ENCODE assay signal across 1 cellular context in the genomic region with DNA sequence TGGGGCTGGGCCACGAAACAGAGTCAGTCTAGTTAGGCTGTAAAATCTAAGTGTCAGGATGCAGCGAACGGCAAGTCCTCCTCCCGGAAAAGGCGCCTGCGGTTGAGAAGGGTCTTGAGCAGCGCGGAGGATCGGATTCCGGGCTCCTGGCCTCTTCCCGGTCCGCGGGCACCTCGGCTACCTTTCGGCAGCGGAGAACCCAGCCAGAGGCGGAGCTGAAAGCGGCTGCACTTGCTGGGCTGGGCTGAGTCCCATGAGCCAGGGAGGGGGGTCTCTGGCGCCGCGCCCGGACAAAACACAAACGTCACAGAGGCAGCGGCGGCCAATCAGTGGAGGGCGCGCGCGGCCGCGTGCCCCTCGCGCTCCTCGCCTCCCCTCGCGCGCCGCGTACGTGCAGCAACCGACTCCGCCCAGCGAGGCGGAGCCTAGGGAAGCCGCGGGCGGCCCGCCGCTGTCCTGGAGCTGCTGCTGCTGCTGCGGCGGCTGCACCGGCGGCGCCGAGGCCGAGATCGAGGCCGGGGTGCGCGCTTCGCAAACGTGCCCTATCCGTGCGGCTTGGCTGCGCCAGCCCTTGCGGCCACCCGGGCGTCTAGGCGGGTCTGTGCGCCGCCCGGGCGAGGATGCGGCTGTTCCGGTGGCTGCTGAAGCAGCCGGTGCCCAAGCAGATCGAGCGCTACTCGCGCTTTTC.
A peak's percentile ranks its signal among the peaks of the same experiment; 100 is the strongest.
TF ChIP-seq lines count a peak whose summit lies in the region.

A gene (plus strand): TSS at position 451 of the 688 bp plus-strand sequence. CDS start 170 bp downstream, at position 621.

TF ChIP-seq in HepG2, 621 proteins besides CTCF, POLR2A, EP300 and RAD21 (continued from another document and continues in another):
- TF ChIP-seq, protein P1, sequence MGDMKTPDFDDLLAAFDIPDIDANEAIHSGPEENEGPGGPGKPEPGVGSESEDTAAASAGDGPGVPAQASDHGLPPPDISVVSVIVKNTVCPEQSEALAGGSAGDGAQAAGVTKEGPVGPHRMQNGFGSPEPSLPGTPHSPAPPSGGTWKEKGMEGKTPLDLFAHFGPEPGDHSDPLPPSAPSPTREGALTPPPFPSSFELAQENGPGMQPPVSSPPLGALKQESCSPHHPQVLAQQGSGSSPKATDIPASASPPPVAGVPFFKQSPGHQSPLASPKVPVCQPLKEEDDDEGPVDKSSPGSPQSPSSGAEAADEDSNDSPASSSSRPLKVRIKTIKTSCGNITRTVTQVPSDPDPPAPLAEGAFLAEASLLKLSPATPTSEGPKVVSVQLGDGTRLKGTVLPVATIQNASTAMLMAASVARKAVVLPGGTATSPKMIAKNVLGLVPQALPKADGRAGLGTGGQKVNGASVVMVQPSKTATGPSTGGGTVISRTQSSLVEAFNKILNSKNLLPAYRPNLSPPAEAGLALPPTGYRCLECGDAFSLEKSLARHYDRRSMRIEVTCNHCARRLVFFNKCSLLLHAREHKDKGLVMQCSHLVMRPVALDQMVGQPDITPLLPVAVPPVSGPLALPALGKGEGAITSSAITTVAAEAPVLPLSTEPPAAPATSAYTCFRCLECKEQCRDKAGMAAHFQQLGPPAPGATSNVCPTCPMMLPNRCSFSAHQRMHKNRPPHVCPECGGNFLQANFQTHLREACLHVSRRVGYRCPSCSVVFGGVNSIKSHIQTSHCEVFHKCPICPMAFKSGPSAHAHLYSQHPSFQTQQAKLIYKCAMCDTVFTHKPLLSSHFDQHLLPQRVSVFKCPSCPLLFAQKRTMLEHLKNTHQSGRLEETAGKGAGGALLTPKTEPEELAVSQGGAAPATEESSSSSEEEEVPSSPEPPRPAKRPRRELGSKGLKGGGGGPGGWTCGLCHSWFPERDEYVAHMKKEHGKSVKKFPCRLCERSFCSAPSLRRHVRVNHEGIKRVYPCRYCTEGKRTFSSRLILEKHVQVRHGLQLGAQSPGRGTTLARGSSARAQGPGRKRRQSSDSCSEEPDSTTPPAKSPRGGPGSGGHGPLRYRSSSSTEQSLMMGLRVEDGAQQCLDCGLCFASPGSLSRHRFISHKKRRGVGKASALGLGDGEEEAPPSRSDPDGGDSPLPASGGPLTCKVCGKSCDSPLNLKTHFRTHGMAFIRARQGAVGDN (CRISPR knock-in tag; IDR thresholded peaks at IDR 0.05) = peak; percentile 84
- TF ChIP-seq ZNF232 (CRISPR knock-in tag; IDR thresholded peaks at IDR 0.05; ENCODE audit: borderline replicate concordance) (no peak), ZSCAN21 (CRISPR knock-in tag; IDR thresholded peaks at IDR 0.05; ENCODE audit: borderline replicate concordance) (no peak), ATF7-NPFF (CRISPR knock-in tag; IDR thresholded peaks at IDR 0.05; ENCODE audit: low read depth) (peak; percentile 75), ESRRA (CRISPR knock-in tag; IDR thresholded peaks at IDR 0.05; ENCODE audit: low read depth) (no peak), NFKBIZ (CRISPR knock-in tag; IDR thresholded peaks at IDR 0.05) (no peak), KDM5B (CRISPR knock-in tag; IDR thresholded peaks at IDR 0.05; ENCODE audit: borderline replicate concordance) (peak; percentile 22; the same call in 1 of the 2 replicates), FOXK2 (IDR thresholded peaks at IDR 0.05) (no peak), KLF12 (CRISPR knock-in tag; IDR thresholded peaks at IDR 0.05; ENCODE audit: borderline replicate concordance) (0 out of 2 replicates have a peak, but pooled peaks have one; percentile 25), SOX5 (CRISPR knock-in tag; IDR thresholded peaks at IDR 0.05; ENCODE audit: borderline replicate concordance) (peak; percentile 27; the same call in 1 of the 2 replicates), PHF8 (CRISPR knock-in tag; IDR thresholded peaks at IDR 0.05) (peak; percentile 70), ZIK1 (CRISPR knock-in tag; IDR thresholded peaks at IDR 0.05; ENCODE audit: borderline replicate concordance, low read depth) (0 out of 2 replicates have a peak, but pooled peaks have one; percentile 62), ZFX (CRISPR knock-in tag; IDR thresholded peaks at IDR 0.05; ENCODE audit: low read depth) (peak; percentile 70), ZNF672 (CRISPR knock-in tag; IDR thresholded peaks at IDR 0.05) (no peak), ZFY (CRISPR knock-in tag; IDR thresholded peaks at IDR 0.05) (peak; percentile 78), SP5 (CRISPR knock-in tag; IDR thresholded peaks at IDR 0.05; ENCODE audit: borderline replicate concordance, low read depth) (peak; percentile 42; the same call in 1 of the 2 replicates), ZNF670 (CRISPR knock-in tag; IDR thresholded peaks at IDR 0.05; ENCODE audit: borderline replicate concordance) (peak; percentile 60; the same call in 1 of the 2 replicates), RFXAP (CRISPR knock-in tag; IDR thresholded peaks at IDR 0.05; ENCODE audit: borderline replicate concordance) (0 out of 2 replicates have a peak, but pooled peaks have one; percentile 38), FOXK1 (CRISPR knock-in tag; IDR thresholded peaks at IDR 0.05; ENCODE audit: borderline replicate concordance, low read depth) (0 out of 2 replicates have a peak, but pooled peaks have one; percentile 18), ZNF773 (CRISPR knock-in tag; IDR thresholded peaks at IDR 0.05; ENCODE audit: borderline replicate concordance) (no peak), RXRB (CRISPR knock-in tag; IDR thresholded peaks at IDR 0.05; ENCODE audit: borderline replicate concordance) (no peak), SPEN (CRISPR knock-in tag; IDR thresholded peaks at IDR 0.05; ENCODE audit: low read depth) (peak; percentile 46; the same call in 1 of the 2 replicates)
- TF ChIP-seq, protein P2, sequence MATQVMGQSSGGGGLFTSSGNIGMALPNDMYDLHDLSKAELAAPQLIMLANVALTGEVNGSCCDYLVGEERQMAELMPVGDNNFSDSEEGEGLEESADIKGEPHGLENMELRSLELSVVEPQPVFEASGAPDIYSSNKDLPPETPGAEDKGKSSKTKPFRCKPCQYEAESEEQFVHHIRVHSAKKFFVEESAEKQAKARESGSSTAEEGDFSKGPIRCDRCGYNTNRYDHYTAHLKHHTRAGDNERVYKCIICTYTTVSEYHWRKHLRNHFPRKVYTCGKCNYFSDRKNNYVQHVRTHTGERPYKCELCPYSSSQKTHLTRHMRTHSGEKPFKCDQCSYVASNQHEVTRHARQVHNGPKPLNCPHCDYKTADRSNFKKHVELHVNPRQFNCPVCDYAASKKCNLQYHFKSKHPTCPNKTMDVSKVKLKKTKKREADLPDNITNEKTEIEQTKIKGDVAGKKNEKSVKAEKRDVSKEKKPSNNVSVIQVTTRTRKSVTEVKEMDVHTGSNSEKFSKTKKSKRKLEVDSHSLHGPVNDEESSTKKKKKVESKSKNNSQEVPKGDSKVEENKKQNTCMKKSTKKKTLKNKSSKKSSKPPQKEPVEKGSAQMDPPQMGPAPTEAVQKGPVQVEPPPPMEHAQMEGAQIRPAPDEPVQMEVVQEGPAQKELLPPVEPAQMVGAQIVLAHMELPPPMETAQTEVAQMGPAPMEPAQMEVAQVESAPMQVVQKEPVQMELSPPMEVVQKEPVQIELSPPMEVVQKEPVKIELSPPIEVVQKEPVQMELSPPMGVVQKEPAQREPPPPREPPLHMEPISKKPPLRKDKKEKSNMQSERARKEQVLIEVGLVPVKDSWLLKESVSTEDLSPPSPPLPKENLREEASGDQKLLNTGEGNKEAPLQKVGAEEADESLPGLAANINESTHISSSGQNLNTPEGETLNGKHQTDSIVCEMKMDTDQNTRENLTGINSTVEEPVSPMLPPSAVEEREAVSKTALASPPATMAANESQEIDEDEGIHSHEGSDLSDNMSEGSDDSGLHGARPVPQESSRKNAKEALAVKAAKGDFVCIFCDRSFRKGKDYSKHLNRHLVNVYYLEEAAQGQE (IDR thresholded peaks at IDR 0.05; ENCODE audit: borderline replicate concordance in 1 of 2, low read depth in 1 of 2, low read length in 2 of 2) = no peak
- TF ChIP-seq, protein P3, sequence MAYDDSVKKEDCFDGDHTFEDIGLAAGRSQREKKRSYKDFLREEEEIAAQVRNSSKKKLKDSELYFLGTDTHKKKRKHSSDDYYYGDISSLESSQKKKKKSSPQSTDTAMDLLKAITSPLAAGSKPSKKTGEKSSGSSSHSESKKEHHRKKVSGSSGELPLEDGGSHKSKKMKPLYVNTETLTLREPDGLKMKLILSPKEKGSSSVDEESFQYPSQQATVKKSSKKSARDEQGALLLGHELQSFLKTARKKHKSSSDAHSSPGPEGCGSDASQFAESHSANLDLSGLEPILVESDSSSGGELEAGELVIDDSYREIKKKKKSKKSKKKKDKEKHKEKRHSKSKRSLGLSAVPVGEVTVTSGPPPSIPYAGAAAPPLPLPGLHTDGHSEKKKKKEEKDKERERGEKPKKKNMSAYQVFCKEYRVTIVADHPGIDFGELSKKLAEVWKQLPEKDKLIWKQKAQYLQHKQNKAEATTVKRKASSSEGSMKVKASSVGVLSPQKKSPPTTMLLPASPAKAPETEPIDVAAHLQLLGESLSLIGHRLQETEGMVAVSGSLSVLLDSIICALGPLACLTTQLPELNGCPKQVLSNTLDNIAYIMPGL (CRISPR knock-in tag; IDR thresholded peaks at IDR 0.05; ENCODE audit: borderline replicate concordance in 1 of 2, low read depth in 1 of 2) = peak; percentile 17 to 44; a peak in 2 of 4 replicates
- TF ChIP-seq, protein P4, sequence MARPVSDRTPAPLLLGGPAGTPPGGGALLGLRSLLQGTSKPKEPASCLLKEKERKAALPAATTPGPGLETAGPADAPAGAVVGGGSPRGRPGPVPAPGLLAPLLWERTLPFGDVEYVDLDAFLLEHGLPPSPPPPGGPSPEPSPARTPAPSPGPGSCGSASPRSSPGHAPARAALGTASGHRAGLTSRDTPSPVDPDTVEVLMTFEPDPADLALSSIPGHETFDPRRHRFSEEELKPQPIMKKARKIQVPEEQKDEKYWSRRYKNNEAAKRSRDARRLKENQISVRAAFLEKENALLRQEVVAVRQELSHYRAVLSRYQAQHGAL (CRISPR knock-in tag; IDR thresholded peaks at IDR 0.05; ENCODE audit: not compliant biosample characterization) = no peak
- TF ChIP-seq, protein P5, sequence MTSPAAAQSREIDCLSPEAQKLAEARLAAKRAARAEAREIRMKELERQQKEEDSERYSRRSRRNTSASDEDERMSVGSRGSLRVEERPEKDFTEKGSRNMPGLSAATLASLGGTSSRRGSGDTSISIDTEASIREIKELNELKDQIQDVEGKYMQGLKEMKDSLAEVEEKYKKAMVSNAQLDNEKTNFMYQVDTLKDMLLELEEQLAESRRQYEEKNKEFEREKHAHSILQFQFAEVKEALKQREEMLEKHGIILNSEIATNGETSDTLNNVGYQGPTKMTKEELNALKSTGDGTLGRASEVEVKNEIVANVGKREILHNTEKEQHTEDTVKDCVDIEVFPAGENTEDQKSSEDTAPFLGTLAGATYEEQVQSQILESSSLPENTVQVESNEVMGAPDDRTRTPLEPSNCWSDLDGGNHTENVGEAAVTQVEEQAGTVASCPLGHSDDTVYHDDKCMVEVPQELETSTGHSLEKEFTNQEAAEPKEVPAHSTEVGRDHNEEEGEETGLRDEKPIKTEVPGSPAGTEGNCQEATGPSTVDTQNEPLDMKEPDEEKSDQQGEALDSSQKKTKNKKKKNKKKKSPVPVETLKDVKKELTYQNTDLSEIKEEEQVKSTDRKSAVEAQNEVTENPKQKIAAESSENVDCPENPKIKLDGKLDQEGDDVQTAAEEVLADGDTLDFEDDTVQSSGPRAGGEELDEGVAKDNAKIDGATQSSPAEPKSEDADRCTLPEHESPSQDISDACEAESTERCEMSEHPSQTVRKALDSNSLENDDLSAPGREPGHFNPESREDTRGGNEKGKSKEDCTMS (CRISPR knock-in tag; conservative IDR thresholded peaks at IDR 0.05) = no peak
- TF ChIP-seq, protein P6, sequence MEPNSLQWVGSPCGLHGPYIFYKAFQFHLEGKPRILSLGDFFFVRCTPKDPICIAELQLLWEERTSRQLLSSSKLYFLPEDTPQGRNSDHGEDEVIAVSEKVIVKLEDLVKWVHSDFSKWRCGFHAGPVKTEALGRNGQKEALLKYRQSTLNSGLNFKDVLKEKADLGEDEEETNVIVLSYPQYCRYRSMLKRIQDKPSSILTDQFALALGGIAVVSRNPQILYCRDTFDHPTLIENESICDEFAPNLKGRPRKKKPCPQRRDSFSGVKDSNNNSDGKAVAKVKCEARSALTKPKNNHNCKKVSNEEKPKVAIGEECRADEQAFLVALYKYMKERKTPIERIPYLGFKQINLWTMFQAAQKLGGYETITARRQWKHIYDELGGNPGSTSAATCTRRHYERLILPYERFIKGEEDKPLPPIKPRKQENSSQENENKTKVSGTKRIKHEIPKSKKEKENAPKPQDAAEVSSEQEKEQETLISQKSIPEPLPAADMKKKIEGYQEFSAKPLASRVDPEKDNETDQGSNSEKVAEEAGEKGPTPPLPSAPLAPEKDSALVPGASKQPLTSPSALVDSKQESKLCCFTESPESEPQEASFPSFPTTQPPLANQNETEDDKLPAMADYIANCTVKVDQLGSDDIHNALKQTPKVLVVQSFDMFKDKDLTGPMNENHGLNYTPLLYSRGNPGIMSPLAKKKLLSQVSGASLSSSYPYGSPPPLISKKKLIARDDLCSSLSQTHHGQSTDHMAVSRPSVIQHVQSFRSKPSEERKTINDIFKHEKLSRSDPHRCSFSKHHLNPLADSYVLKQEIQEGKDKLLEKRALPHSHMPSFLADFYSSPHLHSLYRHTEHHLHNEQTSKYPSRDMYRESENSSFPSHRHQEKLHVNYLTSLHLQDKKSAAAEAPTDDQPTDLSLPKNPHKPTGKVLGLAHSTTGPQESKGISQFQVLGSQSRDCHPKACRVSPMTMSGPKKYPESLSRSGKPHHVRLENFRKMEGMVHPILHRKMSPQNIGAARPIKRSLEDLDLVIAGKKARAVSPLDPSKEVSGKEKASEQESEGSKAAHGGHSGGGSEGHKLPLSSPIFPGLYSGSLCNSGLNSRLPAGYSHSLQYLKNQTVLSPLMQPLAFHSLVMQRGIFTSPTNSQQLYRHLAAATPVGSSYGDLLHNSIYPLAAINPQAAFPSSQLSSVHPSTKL (CRISPR knock-in tag; IDR thresholded peaks at IDR 0.05) = peak; percentile 20; the same call in 1 of the 2 replicates
- TF ChIP-seq, protein P7, sequence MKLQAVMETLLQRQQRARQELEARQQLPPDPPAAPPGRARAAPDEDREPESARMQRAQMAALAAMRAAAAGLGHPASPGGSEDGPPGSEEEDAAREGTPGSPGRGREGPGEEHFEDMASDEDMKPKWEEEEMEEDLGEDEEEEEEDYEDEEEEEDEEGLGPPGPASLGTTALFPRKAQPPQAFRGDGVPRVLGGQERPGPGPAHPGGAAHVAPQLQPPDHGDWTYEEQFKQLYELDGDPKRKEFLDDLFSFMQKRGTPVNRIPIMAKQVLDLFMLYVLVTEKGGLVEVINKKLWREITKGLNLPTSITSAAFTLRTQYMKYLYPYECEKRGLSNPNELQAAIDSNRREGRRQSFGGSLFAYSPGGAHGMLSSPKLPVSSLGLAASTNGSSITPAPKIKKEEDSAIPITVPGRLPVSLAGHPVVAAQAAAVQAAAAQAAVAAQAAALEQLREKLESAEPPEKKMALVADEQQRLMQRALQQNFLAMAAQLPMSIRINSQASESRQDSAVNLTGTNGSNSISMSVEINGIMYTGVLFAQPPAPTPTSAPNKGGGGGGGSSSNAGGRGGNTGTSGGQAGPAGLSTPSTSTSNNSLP (IDR thresholded peaks at IDR 0.05; ENCODE audit: low read depth, low read length) = no peak
